ENCODE assay signal across 16 cellular contexts in the genomic region with DNA sequence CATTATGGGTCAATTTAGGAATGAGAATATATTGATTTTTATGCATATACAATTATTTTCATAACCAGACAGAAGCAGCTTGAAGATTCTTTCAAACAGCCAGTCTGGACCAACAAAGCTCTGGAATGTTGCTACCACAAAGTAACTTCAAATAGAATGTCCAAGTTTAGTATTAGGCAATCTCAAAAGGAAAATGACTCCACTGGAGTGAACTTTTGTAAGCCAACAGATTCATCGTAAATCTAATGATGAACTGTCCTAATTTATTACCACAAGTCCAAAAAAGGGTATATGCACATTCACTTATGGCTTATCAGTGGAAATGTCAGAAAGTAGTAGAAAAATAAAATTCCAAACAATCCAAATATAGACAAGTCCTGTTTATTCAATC. TPM values are rescaled to one million over a fixed set of nuclear protein-coding genes. Genes with fewer than 3 reads are reported as not detected.
DNase-seq lines count a peak whose midpoint lies in the region; ATAC-seq and TF ChIP-seq lines count a peak whose summit lies in the region.
"Had no signal": no experiment of that assay in that cellular context is flagged by ENCODE, and none has a peak within 500 bp of the region (broad histone marks: within the 10 kb centered on the region; RNA-seq: fewer than 3 reads in every experiment).

No MANE protein-coding gene starts in this region.

- H3K4me1 Mint-ChIP-seq in MCF 10A (ENCODE audit: insufficient read depth, unreplicated experiment): peaks cover 12% of the 10 kb centered on the region

- POLR2A ChIA-PET in MCF 10A (lab: Yijun Ruan, JAX): no interaction called here

- H3K27ac Mint-ChIP-seq in MCF 10A (ENCODE audit: low read depth, unreplicated experiment): no peak overlapping the region

- ATAC-seq in HG03159 (IDR thresholded peaks at IDR 0.05; ENCODE audit: unreplicated experiment): no peak
- no peak for ATAC-seq in GM21825 (IDR thresholded peaks at IDR 0.05; ENCODE audit: unreplicated experiment)

- H3K9me3 ChIP-seq in mammary epithelial cell (replicated peaks; ENCODE audit: insufficient read depth, low read length) (no peaks in the 10 kb centered on the region), muscle layer of colon (ENCODE audit: low read length) (no peaks in the 10 kb centered on the region), vagina (no peaks in the 10 kb centered on the region)
- H3K9me3 ChIP-seq: Caco-2 had no signal

- H3K36me3 ChIP-seq in mammary epithelial cell (ENCODE audit: insufficient read depth, low read length) (no peaks in the 10 kb centered on the region), muscle layer of colon (ENCODE audit: insufficient read depth, low read length) (no peaks in the 10 kb centered on the region), vagina (no peaks in the 10 kb centered on the region)

- dilution Hi-C loops in mammary epithelial cell (cut with HindIII; ENCODE audit: low sequenced_read_pairs): no loop called here

- H3K4me2 ChIP-seq in mammary epithelial cell (ENCODE audit: insufficient read depth, low read depth, low read length): no peak overlapping the region

- TF ChIP-seq POLR2A in vagina (IDR thresholded peaks at IDR 0.05): no peak

- H3K36me3 Mint-ChIP-seq in MCF 10A (ENCODE audit: insufficient read depth, unreplicated experiment): peaks cover 12% of the 10 kb centered on the region

- intact Hi-C loops in MCF 10A (cut with micrococcal nuclease) (loop anchor here (1.0 to 5.0 kb wide), 5 partner anchors 42 to 711 kb away; no protein-coding TSS in a partner anchor), mammary epithelial cell (cut with micrococcal nuclease) (loop anchor here (1.0 to 2.0 kb wide), 4 partner anchors 43 to 575 kb away; no protein-coding TSS in a partner anchor), vagina (cut with DNase I) (no loop called here)

- CTCF ChIA-PET in MCF 10A (lab: Yijun Ruan, JAX) (interaction anchor here (0.5 to 1.9 kb wide), 15 partner anchors 9 to 674 kb away, joined by 3 to 11 read pairs (median 4); no protein-coding TSS in a partner anchor), mammary epithelial cell (lab: Charles Lee; ENCODE audit: low non-redundant PET) (no interaction called here)

- H3K4me1 ChIP-seq in mammary epithelial cell (ENCODE audit: insufficient read depth, low read length) (peaks cover 5% of the 10 kb centered on the region), muscle layer of colon (ENCODE audit: insufficient read depth, low read length) (peaks cover 5% of the 10 kb centered on the region), vagina (peaks cover 6% of the 10 kb centered on the region)
- H3K4me1 ChIP-seq: Caco-2 had no signal

- no peak overlapping the region for H2AFZ ChIP-seq in mammary epithelial cell (ENCODE audit: low read depth, low read length)
- H2AFZ ChIP-seq: parathyroid adenoma had no signal

- H3K27ac ChIP-seq in mammary epithelial cell (ENCODE audit: insufficient read depth, low read depth, low read length) (no peak overlapping the region), muscle layer of colon (ENCODE audit: low read depth, low read length) (peak overlapping the region; percentile 86), vagina (peak overlapping the region; percentile 24)
- H3K27ac ChIP-seq: epithelial cell of prostate, parathyroid adenoma, VCaP had no signal

- H3K9ac ChIP-seq in mammary epithelial cell (ENCODE audit: insufficient read depth, low read length) (no peak overlapping the region), muscle layer of colon (ENCODE audit: low read length) (peak overlapping the region; percentile 12)
- H3K9ac ChIP-seq: parathyroid adenoma had no signal

- BruUV-seq in MCF 10A (replicated peaks; lab: Mats Ljungman, UMichigan) (no TSS peak), mammary epithelial cell (replicated peaks; lab: Mats Ljungman, UMichigan) (no TSS peak)

- H3K27me3 Mint-ChIP-seq in MCF 10A (ENCODE audit: insufficient read depth, unreplicated experiment): no peaks in the 10 kb centered on the region

- WGBS in mammary epithelial cell (ENCODE audit: low coverage, missing lambda C conversion rate): 22% methylated on average over 1 of the region's 1 CpG

- H3K79me2 ChIP-seq in mammary epithelial cell (ENCODE audit: insufficient read depth, low read length): peaks cover 11% of the 10 kb centered on the region
- H3K79me2 ChIP-seq: parathyroid adenoma had no signal

- H3K9me3 Mint-ChIP-seq in MCF 10A (ENCODE audit: unreplicated experiment): no peaks in the 10 kb centered on the region

- peak overlapping the region in 1 of 3 experiments; percentile 11 for H3K4me3 ChIP-seq in mammary epithelial cell (replicated peaks in 1 of 3; ENCODE audit: insufficient read depth in 1 of 3, low read depth in 2 of 3, low read length in 3 of 3)
- H3K4me3 ChIP-seq in cardiac fibroblast (replicated peaks in 1 of 2; ENCODE audit: low read depth in 2 of 2, low read length in 2 of 2): no peak overlapping the region
- peak overlapping the region; percentile 15 to 47 for H3K4me3 ChIP-seq in muscle layer of colon (ENCODE audit: low read depth in 1 of 2, low read length in 2 of 2)
- H3K4me3 ChIP-seq in vagina: no peak overlapping the region

- H3K4me3 Mint-ChIP-seq in MCF 10A (ENCODE audit: unreplicated experiment): no peak overlapping the region

- DNase-seq in MCF 10A (ENCODE audit: unreplicated experiment) (peak; percentile 21), mammary epithelial cell (no peak), cardiac fibroblast (ENCODE audit: low read depth in 2 of 2) (peak; percentile 73 to 80), vagina (ENCODE audit: extremely low spot score in 2 of 2) (no peak)
- no peak for DNase-seq in activated naive CD4-positive, alpha-beta T cell treated with Interleukin-2 at 50 U/mL for 16 hours
- DNase-seq: 8988T; NCI-H1436 treated with DMSO at 0.1 percent for 48 hours; NCI-H510A; stimulated activated CD4-positive, alpha-beta T cell treated with anti-CD3 and anti-CD28 coated beads, Interleukin-1b, Interleukin-23, amount 100 ng/mL, for 48 hours had no signal

- no peak for TF ChIP-seq CTCF in MCF 10A (IDR thresholded peaks at IDR 0.05; ENCODE audit: unreplicated experiment)
- TF ChIP-seq CTCF in mammary epithelial cell (conservative IDR thresholded peaks at IDR 0.05 in 1 of 2, IDR thresholded peaks at IDR 0.05 in 1 of 2; ENCODE audit: extremely low read depth in 1 of 2, insufficient read depth in 1 of 2, low read depth in 1 of 2, low read length in 2 of 2): no peak
- TF ChIP-seq CTCF in cardiac fibroblast (IDR thresholded peaks at IDR 0.05; ENCODE audit: low read depth, low read length): no peak
- no peak for TF ChIP-seq CTCF in vagina (IDR thresholded peaks at IDR 0.05)

- no peaks in the 10 kb centered on the region for H3K27me3 ChIP-seq in mammary epithelial cell (ENCODE audit: insufficient read depth, low read length)
- no peaks in the 10 kb centered on the region for H3K27me3 ChIP-seq in muscle layer of colon (ENCODE audit: control insufficient read depth in 1 of 2, insufficient read depth in 2 of 2, low read length in 2 of 2)
- H3K27me3 ChIP-seq in vagina: no peaks in the 10 kb centered on the region

- no peaks in the 10 kb centered on the region for H4K20me1 ChIP-seq in mammary epithelial cell (ENCODE audit: insufficient read depth, low read length)

- in situ Hi-C loops in mammary epithelial cell (cut with MboI; ENCODE audit: low sequenced_read_pairs in 2 of 2): no loop called here

RNA-seq across cellular contexts. Expression of a gene that starts 3.6 kb away (rescaled TPM):
- total RNA-seq in MCF 10A (2022) (not detected in 2 replicates), mammary epithelial cell (not detected), vagina (33.9 TPM)
- not detected for polyA plus RNA-seq in mammary epithelial cell
- not detected for polyA minus RNA-seq in mammary epithelial cell
- total RNA-seq: Caco-2 had no signal

Comparison
In these comparisons a context has a peak if more than half of its experiments do, and no peak if none do; other contexts are left out.
1. DNase-seq: peak in MCF 10A (single experiment) and cardiac fibroblast (2 of 2); none in mammary epithelial cell (single experiment), vagina (0 of 2) and activated naive CD4-positive, alpha-beta T cell treated with Interleukin-2 at 50 U/mL for 16 hours (single experiment).
2. H3K4me3 ChIP-seq: peak in muscle layer of colon (2 of 2); none in cardiac fibroblast (0 of 2) and vagina (0 of 2).
3. RNA of a gene that starts 3.6 kb away (total RNA-seq): 33.9 TPM in vagina (single experiment); not detected in MCF 10A and not detected in mammary epithelial cell; every median in the first group is over 10 times any median in the second.